ENCODE assay signal across 9 cellular contexts in the genomic region with DNA sequence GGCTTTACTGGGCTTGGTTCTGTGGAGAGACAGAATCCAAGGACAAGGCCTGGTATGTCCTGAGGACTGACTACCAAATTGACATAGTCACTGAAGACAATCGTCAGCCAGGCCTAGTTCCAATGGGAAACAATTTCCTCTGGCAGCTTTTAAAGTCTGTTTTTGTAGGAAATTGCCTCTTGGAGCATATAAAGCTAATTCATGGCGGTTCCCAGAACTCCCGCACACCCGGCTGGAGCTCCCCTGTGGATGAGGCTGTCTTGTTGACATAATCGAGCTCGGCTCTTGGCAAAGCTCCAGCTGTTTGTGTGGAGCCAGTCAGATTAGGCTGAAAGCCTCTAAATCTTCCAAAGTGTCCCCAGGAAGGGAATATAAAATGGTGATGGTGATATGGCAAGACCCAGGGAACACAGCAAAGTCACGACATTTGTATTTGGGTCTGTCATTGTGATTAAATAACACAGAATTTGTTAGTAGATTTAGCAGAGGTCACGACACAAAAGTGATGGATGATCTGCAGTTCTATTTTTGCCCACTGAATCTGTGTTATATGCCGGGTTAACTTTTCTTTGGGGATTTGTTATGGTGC.
A peak's percentile ranks its signal among the peaks of the same experiment; 100 is the strongest.
DNase-seq lines count a peak whose midpoint lies in the region; ATAC-seq, FAIRE-seq and TF ChIP-seq lines count a peak whose summit lies in the region.
"Had no signal": no experiment of that assay in that cellular context is flagged by ENCODE, and none has a peak within 500 bp of the region (broad histone marks: within the 10 kb centered on the region; RNA-seq: fewer than 3 reads in every experiment).

No MANE protein-coding gene starts in this region.

- no peak for TF ChIP-seq EP300 in A549 (IDR thresholded peaks at IDR 0.05)

- CTCF ChIA-PET in A549 (lab: Yijun Ruan, JAX) = interaction anchor here (3.2 kb wide), 1 partner anchor 159 kb away, joined by 8 read pairs; no protein-coding TSS in a partner anchor

- no peak for FAIRE-seq in A549 (lab: Jason Lieb, UNC)
- FAIRE-seq: colon had no signal

- intact Hi-C loops in esophagus squamous epithelium (cut with DNase I) (no loop called here), natural killer cell (cut with micrococcal nuclease) (no loop called here)

- H3K4me3 ChIP-seq in A549 (no peak overlapping the region), esophagus squamous epithelium (no peak overlapping the region)

- H3K27me3 Mint-ChIP-seq in mesothelial cell of epicardium (ENCODE audit: low read depth) (no peaks in the 10 kb centered on the region), natural killer cell (ENCODE audit: low read depth in 2 of 2) (no peaks in the 10 kb centered on the region)

- TF ChIP-seq POLR2A in A549 (IDR thresholded peaks at IDR 0.05; ENCODE audit: low read length) = no peak
- TF ChIP-seq POLR2A in esophagus squamous epithelium (IDR thresholded peaks at IDR 0.05) = no peak

- H3K4me1 ChIP-seq in A549 (peaks cover 29% of the 10 kb centered on the region), esophagus squamous epithelium (no peaks in the 10 kb centered on the region)

- no peaks in the 10 kb centered on the region for H3K9me3 Mint-ChIP-seq in mesothelial cell of epicardium
- H3K9me3 Mint-ChIP-seq in natural killer cell = peaks cover 12 to 19% of the 10 kb centered on the region in 2 donors

- H3K27ac ChIP-seq in A549 (peak overlapping the region; percentile 28 to 52; a peak in 4 of 6 replicates), esophagus squamous epithelium (no peak overlapping the region)

- TF ChIP-seq RAD21 in A549 (conservative IDR thresholded peaks at IDR 0.05 in 1 of 2, IDR thresholded peaks at IDR 0.05 in 1 of 2) = no peak

- DNase-seq in A549 (ENCODE audit: low read depth in 1 of 2, low spot score in 1 of 2) (peak; percentile 7 to 66), NCI-H2171 (lab: John Stamatoyannopoulos, UW) (peak; percentile 97), dermis blood vessel endothelial cell (peak; percentile 64), mesothelial cell of epicardium (ENCODE audit: low spot score in 2 of 2, unreplicated experiment in 2 of 2) (peak; percentile 42 to 71), esophagus squamous epithelium (lab: John Stamatoyannopoulos, UW) (no peak), NCI-H1436 treated with DMSO at 0.1 percent for 48 hours (lab: John Stamatoyannopoulos, UW) (no peak), natural killer cell (no peak)

- WGBS in A549 (ENCODE audit: missing lambda C conversion rate) = 14% methylated on average over 9 of the region's 9 CpGs
- WGBS in esophagus squamous epithelium, 2 donors = 37 to 50% methylated on average over 9 of the region's 9 CpGs

- H3K4me1 Mint-ChIP-seq in mesothelial cell of epicardium (peaks cover 13% of the 10 kb centered on the region), natural killer cell (no peaks in the 10 kb centered on the region)

- ATAC-seq in A549 (peak; percentile 83 to 86; a peak in 4 of 6 replicates), natural killer cell (no peak), GM21447 (IDR thresholded peaks at IDR 0.05; ENCODE audit: unreplicated experiment) (no peak)

- POLR2A ChIA-PET in A549 (lab: Yijun Ruan, JAX) = interaction anchor here (0.5 kb wide), 1 partner anchor 80 kb away, joined by 4 read pairs; no protein-coding TSS in a partner anchor

- H3K36me3 Mint-ChIP-seq in mesothelial cell of epicardium = no peaks in the 10 kb centered on the region
- H3K36me3 Mint-ChIP-seq in natural killer cell = no peaks in the 10 kb centered on the region

- H3K27me3 ChIP-seq in esophagus squamous epithelium = no peaks in the 10 kb centered on the region

- peak overlapping the region; percentile 58 for H3K4me2 ChIP-seq in A549

- H3K4me3 Mint-ChIP-seq in mesothelial cell of epicardium (no peak overlapping the region), natural killer cell (no peak overlapping the region)

- H3K27ac Mint-ChIP-seq in mesothelial cell of epicardium (peak overlapping the region; percentile 67), natural killer cell (no peak overlapping the region)

- H3K9me3 ChIP-seq in A549 (no peaks in the 10 kb centered on the region), esophagus squamous epithelium (no peaks in the 10 kb centered on the region)

- no peaks in the 10 kb centered on the region for H3K36me3 ChIP-seq in esophagus squamous epithelium

- TF ChIP-seq CTCF in A549 (IDR thresholded peaks at IDR 0.05) = no peak
- TF ChIP-seq CTCF in mesothelial cell of epicardium (IDR thresholded peaks at IDR 0.05; ENCODE audit: unreplicated experiment) = no peak
- no peak for TF ChIP-seq CTCF in esophagus squamous epithelium (IDR thresholded peaks at IDR 0.05)
- no peak for TF ChIP-seq CTCF in natural killer cell (IDR thresholded peaks at IDR 0.05)

TF ChIP-seq in A549, 52 proteins besides CTCF, POLR2A, EP300 and RAD21:
- TF ChIP-seq MYC (IDR thresholded peaks at IDR 0.05; ENCODE audit: borderline replicate concordance, low read length) = no peak
- TF ChIP-seq CBX8 (IDR thresholded peaks at IDR 0.05) = no peak
- TF ChIP-seq, protein P1, sequence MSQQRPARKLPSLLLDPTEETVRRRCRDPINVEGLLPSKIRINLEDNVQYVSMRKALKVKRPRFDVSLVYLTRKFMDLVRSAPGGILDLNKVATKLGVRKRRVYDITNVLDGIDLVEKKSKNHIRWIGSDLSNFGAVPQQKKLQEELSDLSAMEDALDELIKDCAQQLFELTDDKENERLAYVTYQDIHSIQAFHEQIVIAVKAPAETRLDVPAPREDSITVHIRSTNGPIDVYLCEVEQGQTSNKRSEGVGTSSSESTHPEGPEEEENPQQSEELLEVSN (IDR thresholded peaks at IDR 0.05; ENCODE audit: borderline replicate concordance, low read depth) = no peak
- peak; percentile 80; the same call in 1 of the 2 replicates for TF ChIP-seq HOXB5 (CRISPR knock-in tag; IDR thresholded peaks at IDR 0.05)
- no peak for TF ChIP-seq NPAS2 (CRISPR knock-in tag; IDR thresholded peaks at IDR 0.05; ENCODE audit: borderline replicate concordance)
- TF ChIP-seq HOXA7 (CRISPR knock-in tag; IDR thresholded peaks at IDR 0.05) = no peak

Comparison
In these comparisons a context has a peak if more than half of its experiments do, and no peak if none do; other contexts are left out.
1. ATAC-seq: peak in A549 (2 of 2); none in natural killer cell (0 of 3) and GM21447 (single experiment).
2. DNase-seq: peak in A549 (2 of 2), NCI-H2171 (single experiment), dermis blood vessel endothelial cell (single experiment) and mesothelial cell of epicardium (2 of 2); none in esophagus squamous epithelium (single experiment), NCI-H1436 treated with DMSO at 0.1 percent for 48 hours (single experiment) and natural killer cell (single experiment).
3. H3K27ac ChIP-seq: peak in A549 (2 of 2); none in esophagus squamous epithelium (0 of 4).